In genomic region chr17:18937981-18938691, GRCh38 we compare ENCODE assay signal across 18 cellular contexts. TPM values are rescaled to one million over a fixed set of nuclear protein-coding genes. Genes with fewer than 3 reads are reported as not detected.
DNase-seq lines count a peak whose midpoint lies in the region; ATAC-seq and TF ChIP-seq lines count a peak whose summit lies in the region.
"Had no signal": no experiment of that assay in that cellular context is flagged by ENCODE, and none has a peak within 500 bp of the region (broad histone marks: within the 10 kb centered on the region; RNA-seq: fewer than 3 reads in every experiment).

No MANE protein-coding gene starts in this region.

- H3K27me3 ChIP-seq in GM23338 (ENCODE audit: insufficient read depth) (no peaks in the 10 kb centered on the region), Karpas-422 (ENCODE audit: low read length) (no peaks in the 10 kb centered on the region), PC-9 (ENCODE audit: insufficient read depth, low read depth) (no peaks in the 10 kb centered on the region)

- no peak for ATAC-seq in GM23338
- ATAC-seq in mucosa of descending colon: peak; percentile 93
- ATAC-seq in GM19351 (IDR thresholded peaks at IDR 0.05; ENCODE audit: unreplicated experiment): no peak

- intact Hi-C loops in PC-9 (cut with micrococcal nuclease; ENCODE audit: unreplicated experiment): no loop called here
- intact Hi-C loops in mucosa of descending colon (cut with DNase I, micrococcal nuclease): no loop called here

- POLR2A ChIA-PET in PC-9 (lab: Charles Lee; ENCODE audit: unreplicated experiment): no interaction called here

- H3F3A ChIP-seq in GM23338 (replicated peaks; ENCODE audit: low read depth) (no peaks in the 10 kb centered on the region), PC-9 (ENCODE audit: insufficient read depth, low read depth) (peaks cover 11% of the 10 kb centered on the region; the same call in 1 of the 2 replicates)

- no peak overlapping the region for H3K9ac ChIP-seq in Karpas-422 (ENCODE audit: low read length)

- no peak overlapping the region for H3K4me3 Mint-ChIP-seq in GM23338

- H3K79me2 ChIP-seq in GM23338 (replicated peaks; ENCODE audit: insufficient read depth) (no peaks in the 10 kb centered on the region), Karpas-422 (ENCODE audit: low read length) (no peaks in the 10 kb centered on the region), PC-9 (ENCODE audit: low read depth) (no peaks in the 10 kb centered on the region)

- no peaks in the 10 kb centered on the region for H3K36me3 ChIP-seq in GM23338 (ENCODE audit: insufficient read depth)
- H3K36me3 ChIP-seq in Karpas-422 (ENCODE audit: insufficient read depth, low read length): no peaks in the 10 kb centered on the region
- H3K36me3 ChIP-seq in PC-9 (ENCODE audit: low read depth): no peaks in the 10 kb centered on the region
- no peaks in the 10 kb centered on the region for H3K36me3 ChIP-seq in mucosa of descending colon (ENCODE audit: low read depth)
- H3K36me3 ChIP-seq: HAP-1 had no signal

- H3K4me1 ChIP-seq in GM23338 (ENCODE audit: insufficient read depth): no peaks in the 10 kb centered on the region
- H3K4me1 ChIP-seq in Karpas-422 (ENCODE audit: low read length): no peaks in the 10 kb centered on the region
- peaks cover 12% of the 10 kb centered on the region for H3K4me1 ChIP-seq in PC-9 (replicated peaks; ENCODE audit: insufficient read depth)
- H3K4me1 ChIP-seq in mucosa of descending colon (ENCODE audit: low read depth): peaks cover 4% of the 10 kb centered on the region
- H3K4me1 ChIP-seq: HAP-1 had no signal

- TF ChIP-seq CTCF in GM23338 (conservative IDR thresholded peaks at IDR 0.05; ENCODE audit: low read depth in 2 of 2): no peak
- no peak for TF ChIP-seq CTCF in PC-9 (conservative IDR thresholded peaks at IDR 0.05)
- TF ChIP-seq CTCF in mucosa of descending colon (IDR thresholded peaks at IDR 0.05): no peak

- CTCF ChIA-PET in PC-9 (lab: Charles Lee): no interaction called here

- no peaks in the 10 kb centered on the region for H3K36me3 Mint-ChIP-seq in GM23338 (ENCODE audit: low read depth)

- H3K4me2 ChIP-seq in GM23338 (no peak overlapping the region), Karpas-422 (ENCODE audit: low read depth, low read length, poor library complexity, severe bottlenecking) (no peak overlapping the region), PC-9 (peak overlapping the region; percentile 10; the same call in 1 of the 2 replicates)

- no peaks in the 10 kb centered on the region for H3K9me3 ChIP-seq in Karpas-422 (ENCODE audit: low read length)
- no peaks in the 10 kb centered on the region for H3K9me3 ChIP-seq in PC-9 (ENCODE audit: insufficient read depth, low read depth)
- no peaks in the 10 kb centered on the region for H3K9me3 ChIP-seq in mucosa of descending colon
- H3K9me3 ChIP-seq: HAP-1 had no signal

- no peak overlapping the region for H3K27ac Mint-ChIP-seq in GM23338

- BruUV-seq in PC-9 (replicated peaks; lab: Mats Ljungman, UMichigan): no TSS peak

- no peak for DNase-seq in GM23338 (ENCODE audit: low spot score)
- DNase-seq in Karpas-422: peak; percentile 36
- DNase-seq in PC-9: peak in 1 of 2 experiments; percentile 44
- DNase-seq in mucosa of descending colon: no peak
- no peak for DNase-seq in DMS 273 treated with DMSO at 0.1 percent for 48 hours (lab: John Stamatoyannopoulos, UW)
- DNase-seq in ureter (ENCODE audit: low spot score): no peak
- DNase-seq: ACHN, DND-41, MV-4-11, NCI-H187 treated with DMSO at 0.1 percent for 48 hours, NCI-H345, NCI-H774 had no signal

- H2AFZ ChIP-seq in GM23338 (peak overlapping the region; percentile 72), Karpas-422 (ENCODE audit: low read length) (no peak overlapping the region), PC-9 (no peak overlapping the region)

- H3K9me3 Mint-ChIP-seq in GM23338: no peaks in the 10 kb centered on the region

- H3K27ac ChIP-seq in GM23338 (ENCODE audit: low read depth): no peak overlapping the region
- H3K27ac ChIP-seq in Karpas-422 (ENCODE audit: low read length): no peak overlapping the region
- no peak overlapping the region for H3K27ac ChIP-seq in PC-9
- H3K27ac ChIP-seq: C4-2B, RWPE1 had no signal

- no peaks in the 10 kb centered on the region for H3K4me1 Mint-ChIP-seq in GM23338

- no peaks in the 10 kb centered on the region for H4K20me1 ChIP-seq in GM23338 (replicated peaks; ENCODE audit: insufficient read depth)
- H4K20me1 ChIP-seq in Karpas-422 (ENCODE audit: insufficient read depth, low read depth, low read length): 0 out of 2 replicates have a peak, but pooled peaks cover under 1% of the 10 kb centered on the region
- H4K20me1 ChIP-seq in PC-9 (ENCODE audit: insufficient read depth): no peaks in the 10 kb centered on the region

- no peaks in the 10 kb centered on the region for H3K9me2 ChIP-seq in GM23338 (ENCODE audit: insufficient read depth)
- no peaks in the 10 kb centered on the region for H3K9me2 ChIP-seq in Karpas-422 (replicated peaks; ENCODE audit: insufficient read depth, low read length)
- no peaks in the 10 kb centered on the region for H3K9me2 ChIP-seq in PC-9 (ENCODE audit: insufficient read depth)

- H3K4me3 ChIP-seq in GM23338: no peak overlapping the region
- H3K4me3 ChIP-seq in Karpas-422 (ENCODE audit: low read length): no peak overlapping the region
- H3K4me3 ChIP-seq in PC-9: no peak overlapping the region
- H3K4me3 ChIP-seq in mucosa of descending colon: no peak overlapping the region
- H3K4me3 ChIP-seq: HAP-1 had no signal

- peaks cover 2% of the 10 kb centered on the region for H3K27me3 Mint-ChIP-seq in GM23338 (ENCODE audit: insufficient read depth, low read depth, poor library complexity)

TF ChIP-seq in GM23338, 12 proteins besides CTCF, POLR2A, EP300 and RAD21:
- TF ChIP-seq NANOG (IDR thresholded peaks at IDR 0.05; ENCODE audit: borderline replicate concordance): no peak
- TF ChIP-seq POLR2AphosphoS5 (IDR thresholded peaks at IDR 0.05; ENCODE audit: low read depth): no peak

RNA-seq across cellular contexts. Expression of gene SLC5A10, which starts 13.8 kb away (rescaled TPM):
- 0.10 TPM in 1 of 2 replicates, not detected in the other for total RNA-seq in GM23338 (2014; rRNA removed; shearing (Covaris generic))
- polyA plus RNA-seq in GM23338 (2016; fragmentation: Nextera tagmentation; extraction: Ambion mirVana): not detected in 2 replicates
- total RNA-seq in Karpas-422 (2014; rRNA removed; shearing (Covaris generic); ENCODE audit: low replicate concordance): not detected in 2 replicates
- 0.08 and 0.17 TPM in 2 replicates for total RNA-seq in PC-9 (2021)
- under 1 TPM in 1 of 3 donors, not detected in 2; 0.12 TPM for total RNA-seq in mucosa of descending colon
- not detected for total RNA-seq in ureter
- total RNA-seq: G401; T-helper 1 cell treated with Interleukin-12 subunit alpha and Interleukin-12 subunit beta and Interleukin-4 antibody, amounts not matched to agents 30 ng/mL and 1 ng/mL, for 36 hours had no signal
